ENCODE assay signal across 15 cellular contexts in the genomic region with DNA sequence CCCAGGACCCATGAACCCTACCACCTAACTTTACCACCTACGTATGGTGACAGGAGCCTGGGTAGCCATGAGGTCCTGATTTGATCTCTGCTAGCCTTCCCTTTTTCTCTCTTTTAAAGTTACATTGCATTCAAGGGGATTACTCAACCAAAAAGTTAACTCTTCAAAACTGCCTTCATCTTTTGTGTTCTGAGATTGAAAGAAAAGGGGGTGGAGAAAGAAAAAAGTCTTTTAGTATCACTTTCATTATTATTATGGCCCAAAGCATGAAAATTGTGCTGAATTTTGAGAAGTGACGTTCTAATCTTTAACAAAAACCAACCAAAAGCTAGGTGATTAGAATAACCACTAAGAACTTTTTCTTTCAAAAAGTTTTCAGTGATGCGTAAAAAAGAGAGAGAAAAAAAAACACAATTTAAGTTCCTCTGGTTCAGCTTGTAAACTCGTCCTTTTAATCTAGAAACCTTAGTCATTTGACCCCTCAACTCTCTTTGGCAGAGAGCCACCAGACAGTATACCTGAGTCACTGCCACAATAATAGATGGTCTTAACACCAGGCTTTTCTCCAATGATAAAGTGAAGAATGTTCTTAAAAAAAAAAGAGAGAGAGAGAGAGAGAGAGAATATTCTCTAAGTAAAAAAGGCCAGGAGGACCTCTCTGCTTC.
DNase-seq lines count a peak whose midpoint lies in the region; FAIRE-seq and TF ChIP-seq lines count a peak whose summit lies in the region.
"Had no signal": no experiment of that assay in that cellular context is flagged by ENCODE, and none has a peak within 500 bp of the region (broad histone marks: within the 10 kb centered on the region; RNA-seq: fewer than 3 reads in every experiment).

No MANE protein-coding gene starts in this region.

- TF ChIP-seq CTCF in HEK293 (tag by site-specific recombination; IDR thresholded peaks at IDR 0.05): no peak

- no peak overlapping the region for H3K27ac Mint-ChIP-seq in activated T-helper 2 cell treated with anti-CD3 and anti-CD28 coated beads, Interferon-gamma antibody, Interleukin-2, Interleukin-4, amounts not matched to agents 10 μg/mL and 5 μg/mL and 100 μg/mL, durations not matched to agents 14 hours and 24 hours and 36 hours

- H3K4me1 Mint-ChIP-seq in activated T-helper 2 cell treated with anti-CD3 and anti-CD28 coated beads, Interferon-gamma antibody, Interleukin-2, Interleukin-4, amounts not matched to agents 10 μg/mL and 5 μg/mL and 100 μg/mL, durations not matched to agents 14 hours and 24 hours and 36 hours (ENCODE audit: low read depth): no peaks in the 10 kb centered on the region

- no peak overlapping the region for H3K4me3 Mint-ChIP-seq in activated T-helper 2 cell treated with anti-CD3 and anti-CD28 coated beads, Interferon-gamma antibody, Interleukin-2, Interleukin-4, amounts not matched to agents 10 μg/mL and 5 μg/mL and 100 μg/mL, durations not matched to agents 14 hours and 24 hours and 36 hours (ENCODE audit: low read depth)

- no peaks in the 10 kb centered on the region for H3K27me3 Mint-ChIP-seq in activated T-helper 2 cell treated with anti-CD3 and anti-CD28 coated beads, Interferon-gamma antibody, Interleukin-2, Interleukin-4, amounts not matched to agents 10 μg/mL and 5 μg/mL and 100 μg/mL, durations not matched to agents 14 hours and 24 hours and 36 hours (ENCODE audit: low read depth)

- DNase-seq in RCC 7860 (ENCODE audit: low spot score) (peak; percentile 75), glomerular visceral epithelial cell (ENCODE audit: extremely low spot score) (peak; percentile 0), DMS114 treated with DMSO at 0.1 percent for 48 hours (lab: John Stamatoyannopoulos, UW; ENCODE audit: unreplicated experiment) (no peak), NCI-H524 (lab: John Stamatoyannopoulos, UW) (no peak)
- DNase-seq in activated T-helper 2 cell treated with anti-CD3 and anti-CD28 coated beads, Interferon-gamma antibody, Interleukin-2, Interleukin-4, amounts not matched to agents 10 μg/mL and 5 μg/mL and 100 μg/mL, durations not matched to agents 14 hours and 24 hours and 36 hours (ENCODE audit: low spot score): no peak
- no peak for DNase-seq in activated effector memory CD4-positive, alpha-beta T cell treated with anti-CD3 and anti-CD28 coated beads, Interleukin-2, amount 50 U/mL, for 16 hours
- DNase-seq: aorta, DMS79 treated with DMSO at 0.1 percent for 48 hours, KG1, NCI-H2227 treated with DMSO at 0.1 percent for 48 hours, SIG-M5 had no signal

- FAIRE-seq in RCC 7860 (lab: Jason Lieb, UNC): peak; percentile 95
- FAIRE-seq: endometrium had no signal

- peak overlapping the region; percentile 45 for H3K27ac ChIP-seq in ACC112 (ENCODE audit: low read depth, low read length)
- H3K27ac ChIP-seq in HEK293 (ENCODE audit: extremely low read depth, low read depth, low read length): no peak overlapping the region
- H3K27ac ChIP-seq: tibial nerve had no signal

- H3K9me3 ChIP-seq in HEK293 (ENCODE audit: control insufficient read depth, insufficient read depth, low read depth, low read length): no peaks in the 10 kb centered on the region
- H3K9me3 ChIP-seq: tibial nerve had no signal

- no peaks in the 10 kb centered on the region for H3K79me2 ChIP-seq in ACC112 (ENCODE audit: control insufficient read depth, insufficient read depth, low read length, unreplicated experiment)

- intact Hi-C loops in activated T-helper 2 cell treated with anti-CD3 and anti-CD28 coated beads, Interferon-gamma antibody, Interleukin-2, Interleukin-4, amounts not matched to agents 10 μg/mL and 5 μg/mL and 100 μg/mL, durations not matched to agents 14 hours and 24 hours and 36 hours (cut with micrococcal nuclease): no loop called here

- H3K4me1 ChIP-seq in ACC112 (ENCODE audit: control insufficient read depth, insufficient read depth, low read length, unreplicated experiment): no peaks in the 10 kb centered on the region
- H3K4me1 ChIP-seq in HEK293 (ENCODE audit: control insufficient read depth, insufficient read depth, low read length): peaks cover 3% of the 10 kb centered on the region
- H3K4me1 ChIP-seq: tibial nerve had no signal

- no peaks in the 10 kb centered on the region for H3K36me3 ChIP-seq in ACC112 (ENCODE audit: insufficient read depth, low read length)
- H3K36me3 ChIP-seq in HEK293 (ENCODE audit: control insufficient read depth in 2 of 2, insufficient read depth in 1 of 2, low read length in 2 of 2): no peaks in the 10 kb centered on the region
- H3K36me3 ChIP-seq: tibial nerve had no signal

- POLR2A ChIA-PET in HEK293 (lab: Yijun Ruan, JAX): no interaction called here

- CTCF ChIA-PET in HEK293 (lab: Yijun Ruan, JAX): no interaction called here

- H3K9me3 Mint-ChIP-seq in activated T-helper 2 cell treated with anti-CD3 and anti-CD28 coated beads, Interferon-gamma antibody, Interleukin-2, Interleukin-4, amounts not matched to agents 10 μg/mL and 5 μg/mL and 100 μg/mL, durations not matched to agents 14 hours and 24 hours and 36 hours: no peaks in the 10 kb centered on the region

- no peaks in the 10 kb centered on the region for H3K27me3 ChIP-seq in ACC112 (ENCODE audit: insufficient read depth, low read length)
- H3K27me3 ChIP-seq: tibial nerve had no signal

- peak overlapping the region; percentile 50 for H2AFZ ChIP-seq in ACC112 (ENCODE audit: low read length, unreplicated experiment)

- H3K36me3 Mint-ChIP-seq in activated T-helper 2 cell treated with anti-CD3 and anti-CD28 coated beads, Interferon-gamma antibody, Interleukin-2, Interleukin-4, amounts not matched to agents 10 μg/mL and 5 μg/mL and 100 μg/mL, durations not matched to agents 14 hours and 24 hours and 36 hours (ENCODE audit: low read depth): no peaks in the 10 kb centered on the region

- peak overlapping the region; percentile 49; the same call in 1 of the 2 replicates for H3K4me3 ChIP-seq in ACC112 (ENCODE audit: low read depth, low read length)
- H3K4me3 ChIP-seq in HEK293 (ENCODE audit: low read depth, low read length): no peak overlapping the region
- H3K4me3 ChIP-seq: tibial nerve had no signal

TF ChIP-seq in HEK293, 187 proteins besides CTCF, POLR2A, EP300 and RAD21:
- TF ChIP-seq ZXDB (tag by site-specific recombination; IDR thresholded peaks at IDR 0.05) (no peak), KLF8 (tag by site-specific recombination; IDR thresholded peaks at IDR 0.05) (0 out of 2 replicates have a peak, but pooled peaks have one; percentile 26), FEZF1 (tag by site-specific recombination; IDR thresholded peaks at IDR 0.05) (peak; percentile 75), ZNF341 (tag by site-specific recombination; IDR thresholded peaks at IDR 0.05; ENCODE audit: low read depth) (no peak), ZNF561 (tag by site-specific recombination; IDR thresholded peaks at IDR 0.05; ENCODE audit: borderline replicate concordance) (no peak)
- TF ChIP-seq, protein P1, sequence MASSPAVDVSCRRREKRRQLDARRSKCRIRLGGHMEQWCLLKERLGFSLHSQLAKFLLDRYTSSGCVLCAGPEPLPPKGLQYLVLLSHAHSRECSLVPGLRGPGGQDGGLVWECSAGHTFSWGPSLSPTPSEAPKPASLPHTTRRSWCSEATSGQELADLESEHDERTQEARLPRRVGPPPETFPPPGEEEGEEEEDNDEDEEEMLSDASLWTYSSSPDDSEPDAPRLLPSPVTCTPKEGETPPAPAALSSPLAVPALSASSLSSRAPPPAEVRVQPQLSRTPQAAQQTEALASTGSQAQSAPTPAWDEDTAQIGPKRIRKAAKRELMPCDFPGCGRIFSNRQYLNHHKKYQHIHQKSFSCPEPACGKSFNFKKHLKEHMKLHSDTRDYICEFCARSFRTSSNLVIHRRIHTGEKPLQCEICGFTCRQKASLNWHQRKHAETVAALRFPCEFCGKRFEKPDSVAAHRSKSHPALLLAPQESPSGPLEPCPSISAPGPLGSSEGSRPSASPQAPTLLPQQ (tag by site-specific recombination; IDR thresholded peaks at IDR 0.05): no peak
- TF ChIP-seq, protein P2, sequence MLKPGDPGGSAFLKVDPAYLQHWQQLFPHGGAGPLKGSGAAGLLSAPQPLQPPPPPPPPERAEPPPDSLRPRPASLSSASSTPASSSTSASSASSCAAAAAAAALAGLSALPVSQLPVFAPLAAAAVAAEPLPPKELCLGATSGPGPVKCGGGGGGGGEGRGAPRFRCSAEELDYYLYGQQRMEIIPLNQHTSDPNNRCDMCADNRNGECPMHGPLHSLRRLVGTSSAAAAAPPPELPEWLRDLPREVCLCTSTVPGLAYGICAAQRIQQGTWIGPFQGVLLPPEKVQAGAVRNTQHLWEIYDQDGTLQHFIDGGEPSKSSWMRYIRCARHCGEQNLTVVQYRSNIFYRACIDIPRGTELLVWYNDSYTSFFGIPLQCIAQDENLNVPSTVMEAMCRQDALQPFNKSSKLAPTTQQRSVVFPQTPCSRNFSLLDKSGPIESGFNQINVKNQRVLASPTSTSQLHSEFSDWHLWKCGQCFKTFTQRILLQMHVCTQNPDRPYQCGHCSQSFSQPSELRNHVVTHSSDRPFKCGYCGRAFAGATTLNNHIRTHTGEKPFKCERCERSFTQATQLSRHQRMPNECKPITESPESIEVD (tag by site-specific recombination; IDR thresholded peaks at IDR 0.05): peak; percentile 82
TF ChIP-seq in HEK293: peak in this region for 3.

Comparison
In these comparisons a context has a peak if more than half of its experiments do, and no peak if none do; other contexts are left out.
1. DNase-seq: peak in RCC 7860 (single experiment) and glomerular visceral epithelial cell (single experiment); none in DMS114 treated with DMSO at 0.1 percent for 48 hours (single experiment), NCI-H524 (0 of 2), activated T-helper 2 cell treated with anti-CD3 and anti-CD28 coated beads, Interferon-gamma antibody, Interleukin-2, Interleukin-4, amounts not matched to agents 10 μg/mL and 5 μg/mL and 100 μg/mL, durations not matched to agents 14 hours and 24 hours and 36 hours (single experiment) and activated effector memory CD4-positive, alpha-beta T cell treated with anti-CD3 and anti-CD28 coated beads, Interleukin-2, amount 50 U/mL, for 16 hours (single experiment).